In genomic region chr12:8699714-8700113, GRCh38 we compare ENCODE assay signal across 10 cellular contexts. TPM values are rescaled to one million over a fixed set of nuclear protein-coding genes. Genes with fewer than 3 reads are reported as not detected.
DNase-seq lines count a peak whose midpoint lies in the region; ATAC-seq, FAIRE-seq and TF ChIP-seq lines count a peak whose summit lies in the region.
"Had no signal": no experiment of that assay in that cellular context is flagged by ENCODE, and none has a peak within 500 bp of the region (broad histone marks: within the 10 kb centered on the region; RNA-seq: fewer than 3 reads in every experiment).

No MANE protein-coding gene starts in this region.

- H3K4me1 Mint-ChIP-seq in activated T-cell treated with anti-CD3 and anti-CD28 coated beads, Interleukin-2, amount 50 U/mL, for 24 hours (ENCODE audit: low read depth) = peaks cover 23% of the 10 kb centered on the region
- H3K4me1 Mint-ChIP-seq in activated CD8-positive, alpha-beta T cell treated with anti-CD3 and anti-CD28 coated beads for 36 hours (ENCODE audit: low read depth) = peaks cover 20% of the 10 kb centered on the region

- H3K36me3 ChIP-seq in iPS-20b (ENCODE audit: insufficient read depth, low read depth, low read length) (peaks cover 17% of the 10 kb centered on the region), subcutaneous abdominal adipose tissue (ENCODE audit: control insufficient read depth in 5 of 5, insufficient read depth in 5 of 5, low read length in 5 of 5) (no peaks in the 10 kb centered on the region)

- no peaks in the 10 kb centered on the region for H3K36me3 Mint-ChIP-seq in activated T-cell treated with anti-CD3 and anti-CD28 coated beads, Interleukin-2, amount 50 U/mL, for 24 hours (ENCODE audit: low read depth)
- H3K36me3 Mint-ChIP-seq in activated CD8-positive, alpha-beta T cell treated with anti-CD3 and anti-CD28 coated beads for 36 hours (ENCODE audit: low read depth) = no peaks in the 10 kb centered on the region

- H3K4me3 Mint-ChIP-seq in activated T-cell treated with anti-CD3 and anti-CD28 coated beads, Interleukin-2, amount 50 U/mL, for 24 hours = peak overlapping the region; percentile 54
- peak overlapping the region; percentile 57 for H3K4me3 Mint-ChIP-seq in activated CD8-positive, alpha-beta T cell treated with anti-CD3 and anti-CD28 coated beads for 36 hours

- POLR2A ChIA-PET in activated CD8-positive, alpha-beta T cell treated with anti-CD3 and anti-CD28 coated beads for 36 hours (lab: Charles Lee) = no interaction called here

- TF ChIP-seq CTCF in activated CD8-positive, alpha-beta T cell treated with anti-CD3 and anti-CD28 coated beads for 36 hours (IDR thresholded peaks at IDR 0.05) = no peak

- no peak for TF ChIP-seq POLR2A in H54 (IDR thresholded peaks at IDR 0.05; ENCODE audit: low read depth, low read length)

- H3K4me3 ChIP-seq in iPS-20b (ENCODE audit: low read length) (peak overlapping the region; percentile 83), subcutaneous abdominal adipose tissue (ENCODE audit: low read depth in 1 of 5, low read length in 5 of 5) (peak overlapping the region in 4 of 5 donors; percentile 7 to 84 (median 25))

- H3K27me3 Mint-ChIP-seq in activated T-cell treated with anti-CD3 and anti-CD28 coated beads, Interleukin-2, amount 50 U/mL, for 24 hours = peaks cover 3% of the 10 kb centered on the region
- peaks cover 2% of the 10 kb centered on the region for H3K27me3 Mint-ChIP-seq in activated CD8-positive, alpha-beta T cell treated with anti-CD3 and anti-CD28 coated beads for 36 hours

- H3K27me3 ChIP-seq in iPS-20b (ENCODE audit: insufficient read depth, low read length) = no peaks in the 10 kb centered on the region
- no peaks in the 10 kb centered on the region for H3K27me3 ChIP-seq in subcutaneous abdominal adipose tissue (ENCODE audit: control insufficient read depth in 5 of 5, insufficient read depth in 4 of 5, low read length in 5 of 5)

- FAIRE-seq in H54 (lab: Jason Lieb, UNC) = no peak
- FAIRE-seq: GM18507 had no signal

- no peak overlapping the region for H3K27ac Mint-ChIP-seq in activated T-cell treated with anti-CD3 and anti-CD28 coated beads, Interleukin-2, amount 50 U/mL, for 24 hours
- H3K27ac Mint-ChIP-seq in activated CD8-positive, alpha-beta T cell treated with anti-CD3 and anti-CD28 coated beads for 36 hours = no peak overlapping the region

- no peak for DNase-seq in activated T-cell treated with anti-CD3 and anti-CD28 coated beads, Interleukin-2, amount 50 U/mL, for 24 hours
- DNase-seq in activated T-cell treated with anti-CD3 and anti-CD28 coated beads, Interleukin-2, amount 50 U/mL, for 1 hour = no peak
- no peak for DNase-seq in activated CD8-positive, alpha-beta T cell treated with anti-CD3 and anti-CD28 coated beads for 36 hours
- DNase-seq in H54 (ENCODE audit: insufficient read length, low spot score) = no peak
- DNase-seq: stimulated activated naive CD4-positive, alpha-beta T cell had no signal

- H3K9ac ChIP-seq in iPS-20b (ENCODE audit: low read depth, low read length) = peak overlapping the region; percentile 40; the same call in 1 of the 2 replicates
- H3K9ac ChIP-seq in subcutaneous abdominal adipose tissue (ENCODE audit: low read length in 5 of 5) = peak overlapping the region in 4 of 5 donors; percentile 31 to 95 (median 92)

- peaks cover 21% of the 10 kb centered on the region for H3K4me1 ChIP-seq in iPS-20b (ENCODE audit: insufficient read depth, low read length)
- peaks cover 0 to 53% (median 48%) of the 10 kb centered on the region in 5 donors for H3K4me1 ChIP-seq in subcutaneous abdominal adipose tissue (ENCODE audit: control insufficient read depth in 5 of 5, insufficient read depth in 5 of 5, low read length in 5 of 5)

- CTCF ChIA-PET in activated CD8-positive, alpha-beta T cell treated with anti-CD3 and anti-CD28 coated beads for 36 hours (lab: Charles Lee) = interaction anchor here (0.6 to 2.1 kb wide), 3 partner anchors 17 to 349 kb away, joined by 3 to 5 read pairs (median 5); no protein-coding TSS in a partner anchor

- intact Hi-C loops in activated CD8-positive, alpha-beta T cell treated with anti-CD3 and anti-CD28 coated beads for 36 hours (cut with micrococcal nuclease) = no loop called here

- no peak for ATAC-seq in activated CD8-positive, alpha-beta T cell treated with anti-CD3 and anti-CD28 coated beads for 36 hours
- ATAC-seq in HG02852 (IDR thresholded peaks at IDR 0.05; ENCODE audit: unreplicated experiment) = no peak
- no peak for ATAC-seq in GM19023 (IDR thresholded peaks at IDR 0.05; ENCODE audit: unreplicated experiment)

- no peak overlapping the region for H3K27ac ChIP-seq in iPS-20b (ENCODE audit: low read length)
- H3K27ac ChIP-seq in subcutaneous abdominal adipose tissue (ENCODE audit: low read depth, low read length) = peak overlapping the region; percentile 91

- H3K9me3 Mint-ChIP-seq in activated T-cell treated with anti-CD3 and anti-CD28 coated beads, Interleukin-2, amount 50 U/mL, for 24 hours = no peaks in the 10 kb centered on the region
- H3K9me3 Mint-ChIP-seq in activated CD8-positive, alpha-beta T cell treated with anti-CD3 and anti-CD28 coated beads for 36 hours = no peaks in the 10 kb centered on the region

- no peaks in the 10 kb centered on the region for H3K9me3 ChIP-seq in iPS-20b (ENCODE audit: insufficient read depth, low read depth, low read length)
- H3K9me3 ChIP-seq in subcutaneous abdominal adipose tissue (ENCODE audit: control insufficient read depth in 5 of 5, low read length in 5 of 5) = no peaks in the 10 kb centered on the region

RNA-seq across cellular contexts. Expression of gene RIMKLB, which starts 1.9 kb away (rescaled TPM):
- total RNA-seq in activated CD8-positive, alpha-beta T cell treated with anti-CD3 and anti-CD28 coated beads for 36 hours = 1 to 10 TPM; 7.7 to 8.6 TPM

RNA-seq across cellular contexts. Expression of gene MFAP5, which starts 37.1 kb away (rescaled TPM):
- not detected for total RNA-seq in activated CD8-positive, alpha-beta T cell treated with anti-CD3 and anti-CD28 coated beads for 36 hours
